Comparison of ENCODE assay signal across 22 cellular contexts in genomic region chr20:39935921-39936320, GRCh38.
DNase-seq lines count a peak whose midpoint lies in the region; ATAC-seq, FAIRE-seq and TF ChIP-seq lines count a peak whose summit lies in the region.
"Had no signal": no experiment of that assay in that cellular context is flagged by ENCODE, and none has a peak within 500 bp of the region (broad histone marks: within the 10 kb centered on the region; RNA-seq: fewer than 3 reads in every experiment).

No MANE protein-coding gene starts in this region.

- TF ChIP-seq CTCF in bronchial epithelial cell (IDR thresholded peaks at IDR 0.05; ENCODE audit: insufficient read depth, low read length, severe bottlenecking) (no peak), foreskin keratinocyte (conservative IDR thresholded peaks at IDR 0.05) (no peak), natural killer cell (IDR thresholded peaks at IDR 0.05) (no peak)

- H3K27ac Mint-ChIP-seq in activated naive CD8-positive, alpha-beta T cell treated with anti-CD3 and anti-CD28 coated beads, Interleukin-2, amount 50 U/mL, for 24 hours, result no peak overlapping the region
- H3K27ac Mint-ChIP-seq in natural killer cell, result no peak overlapping the region
- H3K27ac Mint-ChIP-seq: B cell, CD14-positive monocyte had no signal

- H3K4me1 Mint-ChIP-seq in activated naive CD8-positive, alpha-beta T cell treated with anti-CD3 and anti-CD28 coated beads, Interleukin-2, amount 50 U/mL, for 24 hours, result no peaks in the 10 kb centered on the region
- H3K4me1 Mint-ChIP-seq in natural killer cell, result no peaks in the 10 kb centered on the region
- H3K4me1 Mint-ChIP-seq: B cell, CD14-positive monocyte had no signal

- no peaks in the 10 kb centered on the region for H3K79me2 ChIP-seq in GM23248 (ENCODE audit: insufficient read depth)

- 5 to 6% methylated on average over 4 of the region's 4 CpGs for WGBS in GM23248 (ENCODE audit: low coverage in 1 of 2, low lambda C conversion rate in 2 of 2, missing lambda C conversion rate in 2 of 2), 2 experiments

- peaks cover 3% of the 10 kb centered on the region for H3K27me3 Mint-ChIP-seq in activated naive CD8-positive, alpha-beta T cell treated with anti-CD3 and anti-CD28 coated beads, Interleukin-2, amount 50 U/mL, for 24 hours
- no peaks in the 10 kb centered on the region for H3K27me3 Mint-ChIP-seq in natural killer cell (ENCODE audit: low read depth in 2 of 2)

- H3K9me2 ChIP-seq in GM23248 (ENCODE audit: insufficient read depth), result no peaks in the 10 kb centered on the region

- H3K27ac ChIP-seq in GM23248 (no peak overlapping the region), foreskin keratinocyte (no peak overlapping the region)
- H3K27ac ChIP-seq: 22Rv1 had no signal

- FAIRE-seq in bronchial epithelial cell (lab: Jason Lieb, UNC), result no peak
- FAIRE-seq: G401.6, GM12892, RCC 7860 had no signal

- H3K4me3 Mint-ChIP-seq in activated naive CD8-positive, alpha-beta T cell treated with anti-CD3 and anti-CD28 coated beads, Interleukin-2, amount 50 U/mL, for 24 hours, result no peak overlapping the region
- no peak overlapping the region for H3K4me3 Mint-ChIP-seq in natural killer cell
- H3K4me3 Mint-ChIP-seq: B cell, CD14-positive monocyte had no signal

- H3K36me3 ChIP-seq in GM23248 (ENCODE audit: low read depth), result no peaks in the 10 kb centered on the region
- no peaks in the 10 kb centered on the region for H3K36me3 ChIP-seq in bronchial epithelial cell (ENCODE audit: control insufficient read depth, insufficient read depth, low read length)

- H3K36me3 Mint-ChIP-seq in activated naive CD8-positive, alpha-beta T cell treated with anti-CD3 and anti-CD28 coated beads, Interleukin-2, amount 50 U/mL, for 24 hours (ENCODE audit: low read depth), result no peaks in the 10 kb centered on the region
- H3K36me3 Mint-ChIP-seq in natural killer cell, result no peaks in the 10 kb centered on the region
- H3K36me3 Mint-ChIP-seq: CD14-positive monocyte had no signal

- H3K27me3 ChIP-seq in GM23248 (replicated peaks; ENCODE audit: insufficient read depth), result no peaks in the 10 kb centered on the region
- no peaks in the 10 kb centered on the region for H3K27me3 ChIP-seq in bronchial epithelial cell (ENCODE audit: control insufficient read depth, insufficient read depth, low read length)
- no peaks in the 10 kb centered on the region for H3K27me3 ChIP-seq in foreskin keratinocyte

- no peak overlapping the region for H2AFZ ChIP-seq in GM23248

- H3K4me2 ChIP-seq in GM23248 (ENCODE audit: unreplicated experiment), result peak overlapping the region; percentile 31

- H3K4me1 ChIP-seq in GM23248 (ENCODE audit: insufficient read depth) (no peaks in the 10 kb centered on the region; the same call in 1 of the 2 replicates), foreskin keratinocyte (no peaks in the 10 kb centered on the region)

- intact Hi-C loops in natural killer cell (cut with micrococcal nuclease), result no loop called here

- ATAC-seq in foreskin keratinocyte (no peak), natural killer cell (no peak)
- ATAC-seq in activated naive CD8-positive, alpha-beta T cell treated with anti-CD3 and anti-CD28 coated beads, Interleukin-2, amount 50 U/mL, for 24 hours, result no peak

- no peaks in the 10 kb centered on the region for H3K9me3 ChIP-seq in GM23248 (ENCODE audit: low read depth)

- no peaks in the 10 kb centered on the region for H3F3A ChIP-seq in GM23248 (ENCODE audit: insufficient read depth)

- no peak overlapping the region for H3K9ac ChIP-seq in GM23248

- peaks cover 5% of the 10 kb centered on the region for H3K9me3 Mint-ChIP-seq in activated naive CD8-positive, alpha-beta T cell treated with anti-CD3 and anti-CD28 coated beads, Interleukin-2, amount 50 U/mL, for 24 hours
- H3K9me3 Mint-ChIP-seq in natural killer cell, result peaks cover 4 to 7% of the 10 kb centered on the region in 2 donors

- no peak overlapping the region for H3K4me3 ChIP-seq in GM23248
- no peak overlapping the region for H3K4me3 ChIP-seq in bronchial epithelial cell (ENCODE audit: low read depth, low read length)

- no peaks in the 10 kb centered on the region for H4K20me1 ChIP-seq in GM23248 (ENCODE audit: insufficient read depth)

- in situ Hi-C loops in GM23248 (cut with MboI), result no loop called here

- DNase-seq in NCI-H82 (lab: John Stamatoyannopoulos, UW) (peak; percentile 38), NCI-H82 treated with DMSO at 0.1 percent for 48 hours (lab: John Stamatoyannopoulos, UW; ENCODE audit: unreplicated experiment) (no peak), GM23248 (peak; percentile 73), bronchial epithelial cell (ENCODE audit: low read depth) (peak; percentile 21), foreskin keratinocyte (peak; percentile 3 to 15), natural killer cell (no peak)
- no peak for DNase-seq in activated CD4-positive, alpha-beta T cell treated with anti-CD3 and anti-CD28 coated beads for 1 hour
- DNase-seq in activated naive CD8-positive, alpha-beta T cell treated with anti-CD3 and anti-CD28 coated beads, Interleukin-2, amount 50 U/mL, for 24 hours, result no peak
- DNase-seq: KG1, NCI-H1092 treated with DMSO at 0.1 percent for 48 hours, NCI-H1436 treated with DMSO at 0.1 percent for 48 hours, NCI-H1930, NCI-H226, NCI-H524, OCI-M1, SHP77 had no signal

Comparison
In these comparisons a context has a peak if more than half of its experiments do, and no peak if none do; other contexts are left out.
1. DNase-seq: peak in NCI-H82 (single experiment), GM23248 (single experiment), bronchial epithelial cell (single experiment) and foreskin keratinocyte (2 of 2); none in NCI-H82 treated with DMSO at 0.1 percent for 48 hours (single experiment), activated CD4-positive, alpha-beta T cell treated with anti-CD3 and anti-CD28 coated beads for 1 hour (single experiment), activated naive CD8-positive, alpha-beta T cell treated with anti-CD3 and anti-CD28 coated beads, Interleukin-2, amount 50 U/mL, for 24 hours (single experiment) and natural killer cell (single experiment).